Comparison of ENCODE assay signal across 8 cellular contexts in genomic region chr14:32252030-32252670, GRCh38. TPM values are rescaled to one million over a fixed set of nuclear protein-coding genes. Genes with fewer than 3 reads are reported as not detected.
DNase-seq lines count a peak whose midpoint lies in the region; ATAC-seq and TF ChIP-seq lines count a peak whose summit lies in the region.

No MANE protein-coding gene starts in this region.

- DNase-seq in AG09309 (ENCODE audit: low read depth), result peak; percentile 35
- peak; percentile 77 to 78 for DNase-seq in NCI-H2081 (lab: John Stamatoyannopoulos, UW)
- peak; percentile 9 for DNase-seq in T-helper 9 cell
- peak; percentile 64 for DNase-seq in central memory CD4-positive, alpha-beta T cell
- peak; percentile 32 for DNase-seq in kidney epithelial cell (ENCODE audit: low read depth)
- DNase-seq in stimulated activated CD4-positive, alpha-beta T cell treated with anti-CD3 and anti-CD28 coated beads, Interleukin-2, amount 100 ng/mL, for 4 hours (ENCODE audit: low read depth), result peak; percentile 30

- H3K4me3 ChIP-seq in AG09309 (ENCODE audit: control insufficient read depth, low read depth, low read length), result no peak overlapping the region
- no peak overlapping the region for H3K4me3 ChIP-seq in kidney epithelial cell (ENCODE audit: low read depth, low read length)

- ATAC-seq in GM18517 (IDR thresholded peaks at IDR 0.05; ENCODE audit: unreplicated experiment) (peak; percentile 80), HG03064 (IDR thresholded peaks at IDR 0.05; ENCODE audit: low read depth, unreplicated experiment) (peak; percentile 76)

- TF ChIP-seq CTCF in AG09309 (IDR thresholded peaks at IDR 0.05; ENCODE audit: control insufficient read depth, insufficient read depth, low read depth, low read length, missing control alignments) (peak; percentile 90), kidney epithelial cell (IDR thresholded peaks at IDR 0.05; ENCODE audit: insufficient read depth, low read length, poor library complexity, severe bottlenecking) (peak; percentile 83)

- H3K27me3 ChIP-seq in kidney epithelial cell (ENCODE audit: control insufficient read depth, insufficient read depth, low read length), result no peaks in the 10 kb centered on the region

- no peaks in the 10 kb centered on the region for H3K36me3 ChIP-seq in kidney epithelial cell (ENCODE audit: control insufficient read depth, insufficient read depth, low read length)

RNA-seq across cellular contexts. Expression of gene RNU6-8, which starts 49.1 kb away (rescaled TPM):
- total RNA-seq in kidney epithelial cell, result not detected in 2 replicates

RNA-seq across cellular contexts. Expression of gene RNU6-7, which starts 50.3 kb away (rescaled TPM):
- total RNA-seq in kidney epithelial cell, result not detected in 2 replicates

Comparison
In these comparisons a context has a peak if more than half of its experiments do, and no peak if none do; other contexts are left out.
1. DNase-seq: peak in every context shown above with its lines; median percentile 78 in NCI-H2081; 64 in central memory CD4-positive, alpha-beta T cell; 35 in AG09309; 32 in kidney epithelial cell; 30 in stimulated activated CD4-positive, alpha-beta T cell treated with anti-CD3 and anti-CD28 coated beads, Interleukin-2, amount 100 ng/mL, for 4 hours; 9 in T-helper 9 cell.